ENCODE assay signal across 1 cellular context in the genomic region with DNA sequence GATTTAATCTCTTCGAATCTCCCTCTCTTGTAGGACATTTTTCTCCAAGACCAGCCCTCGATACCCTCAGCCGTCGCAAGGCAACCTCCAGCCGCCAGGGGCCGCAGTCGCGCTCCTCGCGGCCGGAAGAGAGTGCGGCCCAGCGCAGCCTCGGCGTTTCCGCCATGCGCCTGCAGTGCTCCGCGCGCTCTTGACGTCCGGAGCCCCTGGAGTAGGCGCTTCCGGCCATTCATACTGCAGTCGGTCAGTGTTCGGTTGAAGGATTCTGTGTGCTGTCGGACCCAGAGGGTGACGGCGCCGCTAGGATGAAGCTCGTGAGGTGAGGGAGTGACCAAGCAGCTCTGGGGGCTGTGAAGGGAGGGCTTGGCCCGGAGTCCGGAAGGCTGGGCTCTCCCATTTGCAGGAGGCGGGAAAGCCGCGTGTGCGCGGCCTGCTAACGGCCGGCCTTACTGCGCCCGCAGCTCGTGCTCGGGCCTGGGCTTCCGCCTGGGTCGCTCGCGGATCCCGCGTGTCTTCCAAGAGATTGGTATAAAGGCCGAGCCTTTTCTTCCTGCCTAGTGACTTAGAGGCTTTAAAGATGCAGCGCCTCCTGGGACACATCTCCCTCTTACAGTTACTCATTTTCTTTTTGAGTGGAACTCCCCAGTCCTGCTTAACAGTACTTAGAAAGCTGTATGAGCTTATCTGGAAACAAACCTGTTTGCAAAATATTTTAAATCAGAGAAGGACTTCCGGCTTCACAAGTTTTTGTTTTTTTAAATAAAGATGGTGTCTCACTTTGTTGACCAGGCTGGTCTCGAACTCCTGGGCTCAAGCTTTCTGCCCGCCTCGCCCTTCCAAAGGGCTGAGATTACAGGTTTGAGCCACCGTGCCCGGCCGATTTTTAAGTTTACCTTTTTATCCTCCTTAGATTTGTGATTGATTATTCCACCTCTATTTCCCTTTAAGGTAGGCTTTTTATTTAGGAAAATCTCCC.
TF ChIP-seq lines count a peak whose summit lies in the region.

A gene (plus strand): TSS at position 190 of the 976 bp plus-strand sequence. CDS start 116 bp downstream, at position 306.

TF ChIP-seq in HEK293, 187 proteins besides CTCF, POLR2A, EP300 and RAD21 (continued from another document and continues in another):
- TF ChIP-seq, protein P1, sequence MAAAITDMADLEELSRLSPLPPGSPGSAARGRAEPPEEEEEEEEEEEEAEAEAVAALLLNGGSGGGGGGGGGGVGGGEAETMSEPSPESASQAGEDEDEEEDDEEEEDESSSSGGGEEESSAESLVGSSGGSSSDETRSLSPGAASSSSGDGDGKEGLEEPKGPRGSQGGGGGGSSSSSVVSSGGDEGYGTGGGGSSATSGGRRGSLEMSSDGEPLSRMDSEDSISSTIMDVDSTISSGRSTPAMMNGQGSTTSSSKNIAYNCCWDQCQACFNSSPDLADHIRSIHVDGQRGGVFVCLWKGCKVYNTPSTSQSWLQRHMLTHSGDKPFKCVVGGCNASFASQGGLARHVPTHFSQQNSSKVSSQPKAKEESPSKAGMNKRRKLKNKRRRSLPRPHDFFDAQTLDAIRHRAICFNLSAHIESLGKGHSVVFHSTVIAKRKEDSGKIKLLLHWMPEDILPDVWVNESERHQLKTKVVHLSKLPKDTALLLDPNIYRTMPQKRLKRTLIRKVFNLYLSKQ (tag by site-specific recombination; IDR thresholded peaks at IDR 0.05; ENCODE audit: borderline replicate concordance) = no peak
- TF ChIP-seq, protein P2, sequence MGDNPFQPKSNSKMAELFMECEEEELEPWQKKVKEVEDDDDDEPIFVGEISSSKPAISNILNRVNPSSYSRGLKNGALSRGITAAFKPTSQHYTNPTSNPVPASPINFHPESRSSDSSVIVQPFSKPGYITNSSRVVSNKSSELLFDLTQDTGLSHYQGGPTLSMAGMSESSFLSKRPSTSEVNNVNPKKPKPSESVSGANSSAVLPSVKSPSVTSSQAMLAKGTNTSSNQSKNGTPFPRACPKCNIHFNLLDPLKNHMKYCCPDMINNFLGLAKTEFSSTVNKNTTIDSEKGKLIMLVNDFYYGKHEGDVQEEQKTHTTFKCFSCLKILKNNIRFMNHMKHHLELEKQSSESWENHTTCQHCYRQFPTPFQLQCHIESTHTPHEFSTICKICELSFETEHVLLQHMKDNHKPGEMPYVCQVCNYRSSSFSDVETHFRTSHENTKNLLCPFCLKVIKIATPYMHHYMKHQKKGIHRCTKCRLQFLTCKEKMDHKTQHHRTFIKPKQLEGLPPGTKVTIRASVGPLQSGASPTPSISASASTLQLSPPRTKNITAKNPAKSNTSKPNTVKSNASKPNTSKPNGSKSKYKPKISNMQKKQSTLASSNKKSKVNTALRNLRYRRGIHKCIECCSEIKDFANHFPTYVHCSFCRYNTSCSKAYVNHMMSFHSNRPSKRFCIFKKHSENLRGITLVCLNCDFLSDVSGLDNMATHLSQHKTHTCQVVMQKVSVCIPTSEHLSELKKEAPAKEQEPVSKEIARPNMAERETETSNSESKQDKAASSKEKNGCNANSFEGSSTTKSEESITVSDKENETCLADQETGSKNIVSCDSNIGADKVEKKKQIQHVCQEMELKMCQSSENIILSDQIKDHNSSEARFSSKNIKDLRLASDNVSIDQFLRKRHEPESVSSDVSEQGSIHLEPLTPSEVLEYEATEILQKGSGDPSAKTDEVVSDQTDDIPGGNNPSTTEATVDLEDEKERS (tag by site-specific recombination; IDR thresholded peaks at IDR 0.05) = no peak; the same call in 1 of the 2 replicates
- TF ChIP-seq ZNF146 (tag by site-specific recombination; IDR thresholded peaks at IDR 0.05) (no peak), OSR2 (tag by site-specific recombination; IDR thresholded peaks at IDR 0.05) (no peak), RBAK (tag by site-specific recombination; IDR thresholded peaks at IDR 0.05) (no peak), ZNF426 (tag by site-specific recombination; IDR thresholded peaks at IDR 0.05) (no peak), ZNF292 (tag by site-specific recombination; IDR thresholded peaks at IDR 0.05; ENCODE audit: borderline replicate concordance, low read depth) (no peak), KLF1 (tag by site-specific recombination; IDR thresholded peaks at IDR 0.05) (no peak; the same call in 1 of the 2 replicates), ZNF626 (tag by site-specific recombination; IDR thresholded peaks at IDR 0.05) (no peak), ZNF544 (tag by site-specific recombination; IDR thresholded peaks at IDR 0.05) (no peak), ZNF560 (tag by site-specific recombination; IDR thresholded peaks at IDR 0.05; ENCODE audit: borderline replicate concordance) (no peak), FEZF1 (tag by site-specific recombination; IDR thresholded peaks at IDR 0.05) (no peak; the same call in 1 of the 2 replicates), ZNF48 (tag by site-specific recombination; IDR thresholded peaks at IDR 0.05) (no peak), ZFP41 (tag by site-specific recombination; IDR thresholded peaks at IDR 0.05; ENCODE audit: borderline replicate concordance) (no peak), SETDB1 (IDR thresholded peaks at IDR 0.05; ENCODE audit: insufficient read length, low read length) (peak; percentile 82), ZNF24 (tag by site-specific recombination; IDR thresholded peaks at IDR 0.05) (peak; percentile 78), HOXC10 (CRISPR knock-in tag; IDR thresholded peaks at IDR 0.05) (no peak), PRDM1 (tag by site-specific recombination; IDR thresholded peaks at IDR 0.05) (no peak), ZNF785 (tag by site-specific recombination; IDR thresholded peaks at IDR 0.05) (0 out of 2 replicates have a peak, but pooled peaks have one; percentile 50), ZNF664 (tag by site-specific recombination; IDR thresholded peaks at IDR 0.05) (no peak), KLF10 (tag by site-specific recombination; IDR thresholded peaks at IDR 0.05) (peak; percentile 21; the same call in 1 of the 2 replicates), ZNF274 (IDR thresholded peaks at IDR 0.05; ENCODE audit: low read length) (no peak), ZNF274 (tag by site-specific recombination; IDR thresholded peaks at IDR 0.05; ENCODE audit: borderline replicate concordance) (no peak), KLF8 (tag by site-specific recombination; IDR thresholded peaks at IDR 0.05) (peak; percentile 58; the same call in 1 of the 2 replicates), MYNN (tag by site-specific recombination; IDR thresholded peaks at IDR 0.05; ENCODE audit: borderline replicate concordance) (no peak), ZNF16 (tag by site-specific recombination; IDR thresholded peaks at IDR 0.05; ENCODE audit: low read depth) (no peak), ZNF140 (tag by site-specific recombination; IDR thresholded peaks at IDR 0.05) (no peak), ZNF660 (tag by site-specific recombination; IDR thresholded peaks at IDR 0.05) (peak; percentile 86), ZNF175 (tag by site-specific recombination; IDR thresholded peaks at IDR 0.05) (no peak), SP7 (tag by site-specific recombination; IDR thresholded peaks at IDR 0.05) (peak; percentile 85), ZBTB1 (tag by site-specific recombination; IDR thresholded peaks at IDR 0.05) (no peak), ZNF621 (tag by site-specific recombination; IDR thresholded peaks at IDR 0.05) (no peak), ZNF610 (tag by site-specific recombination; IDR thresholded peaks at IDR 0.05; ENCODE audit: borderline replicate concordance) (no peak; the same call in 1 of the 2 replicates), ZNF658 (tag by site-specific recombination; IDR thresholded peaks at IDR 0.05) (no peak), ZNF302 (tag by site-specific recombination; IDR thresholded peaks at IDR 0.05; ENCODE audit: low read depth) (0 out of 2 replicates have a peak, but pooled peaks have one; percentile 27)
- TF ChIP-seq, protein P3, sequence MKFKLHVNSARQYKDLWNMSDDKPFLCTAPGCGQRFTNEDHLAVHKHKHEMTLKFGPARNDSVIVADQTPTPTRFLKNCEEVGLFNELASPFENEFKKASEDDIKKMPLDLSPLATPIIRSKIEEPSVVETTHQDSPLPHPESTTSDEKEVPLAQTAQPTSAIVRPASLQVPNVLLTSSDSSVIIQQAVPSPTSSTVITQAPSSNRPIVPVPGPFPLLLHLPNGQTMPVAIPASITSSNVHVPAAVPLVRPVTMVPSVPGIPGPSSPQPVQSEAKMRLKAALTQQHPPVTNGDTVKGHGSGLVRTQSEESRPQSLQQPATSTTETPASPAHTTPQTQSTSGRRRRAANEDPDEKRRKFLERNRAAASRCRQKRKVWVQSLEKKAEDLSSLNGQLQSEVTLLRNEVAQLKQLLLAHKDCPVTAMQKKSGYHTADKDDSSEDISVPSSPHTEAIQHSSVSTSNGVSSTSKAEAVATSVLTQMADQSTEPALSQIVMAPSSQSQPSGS (tag by site-specific recombination; IDR thresholded peaks at IDR 0.05; ENCODE audit: low read depth) = no peak
- TF ChIP-seq, protein P4, sequence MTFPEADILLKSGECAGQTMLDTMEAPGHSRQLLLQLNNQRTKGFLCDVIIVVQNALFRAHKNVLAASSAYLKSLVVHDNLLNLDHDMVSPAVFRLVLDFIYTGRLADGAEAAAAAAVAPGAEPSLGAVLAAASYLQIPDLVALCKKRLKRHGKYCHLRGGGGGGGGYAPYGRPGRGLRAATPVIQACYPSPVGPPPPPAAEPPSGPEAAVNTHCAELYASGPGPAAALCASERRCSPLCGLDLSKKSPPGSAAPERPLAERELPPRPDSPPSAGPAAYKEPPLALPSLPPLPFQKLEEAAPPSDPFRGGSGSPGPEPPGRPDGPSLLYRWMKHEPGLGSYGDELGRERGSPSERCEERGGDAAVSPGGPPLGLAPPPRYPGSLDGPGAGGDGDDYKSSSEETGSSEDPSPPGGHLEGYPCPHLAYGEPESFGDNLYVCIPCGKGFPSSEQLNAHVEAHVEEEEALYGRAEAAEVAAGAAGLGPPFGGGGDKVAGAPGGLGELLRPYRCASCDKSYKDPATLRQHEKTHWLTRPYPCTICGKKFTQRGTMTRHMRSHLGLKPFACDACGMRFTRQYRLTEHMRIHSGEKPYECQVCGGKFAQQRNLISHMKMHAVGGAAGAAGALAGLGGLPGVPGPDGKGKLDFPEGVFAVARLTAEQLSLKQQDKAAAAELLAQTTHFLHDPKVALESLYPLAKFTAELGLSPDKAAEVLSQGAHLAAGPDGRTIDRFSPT (tag by site-specific recombination; IDR thresholded peaks at IDR 0.05) = no peak
- TF ChIP-seq, protein P5, sequence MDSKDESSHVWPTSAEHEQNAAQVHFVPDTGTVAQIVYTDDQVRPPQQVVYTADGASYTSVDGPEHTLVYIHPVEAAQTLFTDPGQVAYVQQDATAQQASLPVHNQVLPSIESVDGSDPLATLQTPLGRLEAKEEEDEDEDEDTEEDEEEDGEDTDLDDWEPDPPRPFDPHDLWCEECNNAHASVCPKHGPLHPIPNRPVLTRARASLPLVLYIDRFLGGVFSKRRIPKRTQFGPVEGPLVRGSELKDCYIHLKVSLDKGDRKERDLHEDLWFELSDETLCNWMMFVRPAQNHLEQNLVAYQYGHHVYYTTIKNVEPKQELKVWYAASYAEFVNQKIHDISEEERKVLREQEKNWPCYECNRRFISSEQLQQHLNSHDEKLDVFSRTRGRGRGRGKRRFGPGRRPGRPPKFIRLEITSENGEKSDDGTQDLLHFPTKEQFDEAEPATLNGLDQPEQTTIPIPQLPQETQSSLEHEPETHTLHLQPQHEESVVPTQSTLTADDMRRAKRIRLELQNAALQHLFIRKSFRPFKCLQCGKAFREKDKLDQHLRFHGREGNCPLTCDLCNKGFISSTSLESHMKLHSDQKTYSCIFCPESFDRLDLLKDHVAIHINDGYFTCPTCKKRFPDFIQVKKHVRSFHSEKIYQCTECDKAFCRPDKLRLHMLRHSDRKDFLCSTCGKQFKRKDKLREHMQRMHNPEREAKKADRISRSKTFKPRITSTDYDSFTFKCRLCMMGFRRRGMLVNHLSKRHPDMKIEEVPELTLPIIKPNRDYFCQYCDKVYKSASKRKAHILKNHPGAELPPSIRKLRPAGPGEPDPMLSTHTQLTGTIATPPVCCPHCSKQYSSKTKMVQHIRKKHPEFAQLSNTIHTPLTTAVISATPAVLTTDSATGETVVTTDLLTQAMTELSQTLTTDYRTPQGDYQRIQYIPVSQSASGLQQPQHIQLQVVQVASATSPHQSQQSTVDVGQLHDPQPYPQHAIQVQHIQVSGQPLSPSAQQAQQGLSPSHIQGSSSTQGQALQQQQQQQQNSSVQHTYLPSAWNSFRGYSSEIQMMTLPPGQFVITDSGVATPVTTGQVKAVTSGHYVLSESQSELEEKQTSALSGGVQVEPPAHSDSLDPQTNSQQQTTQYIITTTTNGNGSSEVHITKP (tag by site-specific recombination; IDR thresholded peaks at IDR 0.05) = peak; percentile 74
- TF ChIP-seq, protein P6, sequence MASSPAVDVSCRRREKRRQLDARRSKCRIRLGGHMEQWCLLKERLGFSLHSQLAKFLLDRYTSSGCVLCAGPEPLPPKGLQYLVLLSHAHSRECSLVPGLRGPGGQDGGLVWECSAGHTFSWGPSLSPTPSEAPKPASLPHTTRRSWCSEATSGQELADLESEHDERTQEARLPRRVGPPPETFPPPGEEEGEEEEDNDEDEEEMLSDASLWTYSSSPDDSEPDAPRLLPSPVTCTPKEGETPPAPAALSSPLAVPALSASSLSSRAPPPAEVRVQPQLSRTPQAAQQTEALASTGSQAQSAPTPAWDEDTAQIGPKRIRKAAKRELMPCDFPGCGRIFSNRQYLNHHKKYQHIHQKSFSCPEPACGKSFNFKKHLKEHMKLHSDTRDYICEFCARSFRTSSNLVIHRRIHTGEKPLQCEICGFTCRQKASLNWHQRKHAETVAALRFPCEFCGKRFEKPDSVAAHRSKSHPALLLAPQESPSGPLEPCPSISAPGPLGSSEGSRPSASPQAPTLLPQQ (tag by site-specific recombination; IDR thresholded peaks at IDR 0.05) = peak; percentile 90
- TF ChIP-seq, protein P7, sequence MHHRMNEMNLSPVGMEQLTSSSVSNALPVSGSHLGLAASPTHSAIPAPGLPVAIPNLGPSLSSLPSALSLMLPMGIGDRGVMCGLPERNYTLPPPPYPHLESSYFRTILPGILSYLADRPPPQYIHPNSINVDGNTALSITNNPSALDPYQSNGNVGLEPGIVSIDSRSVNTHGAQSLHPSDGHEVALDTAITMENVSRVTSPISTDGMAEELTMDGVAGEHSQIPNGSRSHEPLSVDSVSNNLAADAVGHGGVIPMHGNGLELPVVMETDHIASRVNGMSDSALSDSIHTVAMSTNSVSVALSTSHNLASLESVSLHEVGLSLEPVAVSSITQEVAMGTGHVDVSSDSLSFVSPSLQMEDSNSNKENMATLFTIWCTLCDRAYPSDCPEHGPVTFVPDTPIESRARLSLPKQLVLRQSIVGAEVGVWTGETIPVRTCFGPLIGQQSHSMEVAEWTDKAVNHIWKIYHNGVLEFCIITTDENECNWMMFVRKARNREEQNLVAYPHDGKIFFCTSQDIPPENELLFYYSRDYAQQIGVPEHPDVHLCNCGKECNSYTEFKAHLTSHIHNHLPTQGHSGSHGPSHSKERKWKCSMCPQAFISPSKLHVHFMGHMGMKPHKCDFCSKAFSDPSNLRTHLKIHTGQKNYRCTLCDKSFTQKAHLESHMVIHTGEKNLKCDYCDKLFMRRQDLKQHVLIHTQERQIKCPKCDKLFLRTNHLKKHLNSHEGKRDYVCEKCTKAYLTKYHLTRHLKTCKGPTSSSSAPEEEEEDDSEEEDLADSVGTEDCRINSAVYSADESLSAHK (tag by site-specific recombination; IDR thresholded peaks at IDR 0.05) = no peak
